In the genomic region with DNA sequence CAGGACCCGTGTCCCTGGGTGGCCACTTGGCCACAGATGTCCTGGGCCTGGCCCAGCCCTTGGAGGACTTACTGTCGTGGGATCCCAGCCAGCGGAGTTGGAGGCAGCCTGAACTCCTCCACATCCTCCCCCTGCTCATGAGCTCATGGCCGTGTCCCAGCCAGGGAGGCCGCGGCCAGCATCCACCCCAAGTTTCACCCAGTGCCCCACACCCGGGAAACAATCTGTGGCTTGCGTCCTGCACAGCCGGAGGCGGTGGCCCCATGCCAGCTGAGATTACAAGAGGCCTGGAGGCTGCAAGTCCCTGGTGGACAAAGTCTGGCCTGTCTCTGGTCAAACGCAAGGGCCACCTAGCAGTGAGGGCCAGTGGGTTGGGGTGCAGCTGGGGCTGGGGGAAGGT, we compare ENCODE assay signal across 20 cellular contexts. TPM values are rescaled to one million over a fixed set of nuclear protein-coding genes. Genes with fewer than 3 reads are reported as not detected.
A peak's percentile ranks its signal among the peaks of the same experiment; 100 is the strongest.
DNase-seq lines count a peak whose midpoint lies in the region; ATAC-seq and TF ChIP-seq lines count a peak whose summit lies in the region.
"Had no signal": no experiment of that assay in that cellular context is flagged by ENCODE, and none has a peak within 500 bp of the region (broad histone marks: within the 10 kb centered on the region; RNA-seq: fewer than 3 reads in every experiment).

No MANE protein-coding gene starts in this region.

- BruUV-seq in MCF 10A (replicated peaks; lab: Mats Ljungman, UMichigan), result no TSS peak

- H3K36me3 Mint-ChIP-seq in MCF 10A (ENCODE audit: insufficient read depth, unreplicated experiment), result no peaks in the 10 kb centered on the region

- no peak for TF ChIP-seq CTCF in fibroblast of pulmonary artery (IDR thresholded peaks at IDR 0.05; ENCODE audit: low read length, missing control alignments)
- no peak for TF ChIP-seq CTCF in lower lobe of right lung (IDR thresholded peaks at IDR 0.05)
- TF ChIP-seq CTCF in MCF 10A (IDR thresholded peaks at IDR 0.05; ENCODE audit: unreplicated experiment), result no peak

- H3K27me3 Mint-ChIP-seq in MCF 10A (ENCODE audit: insufficient read depth, unreplicated experiment), result peaks cover 26% of the 10 kb centered on the region

- H3K27me3 ChIP-seq in MG63, result no peaks in the 10 kb centered on the region
- H3K27me3 ChIP-seq in lower lobe of right lung (ENCODE audit: low read depth), result peaks cover 3% of the 10 kb centered on the region
- H3K27me3 ChIP-seq: dorsolateral prefrontal cortex, hepatocyte had no signal

- no peak overlapping the region for H3K4me3 Mint-ChIP-seq in MCF 10A (ENCODE audit: unreplicated experiment)
- H3K4me3 Mint-ChIP-seq: activated naive CD4-positive, alpha-beta T cell treated with anti-CD3 and anti-CD28 coated beads for 36 hours had no signal

- DNase-seq in AG08395 (ENCODE audit: low spot score) (peak; percentile 24), MG63 (peak; percentile 24), fibroblast of pulmonary artery (ENCODE audit: low read depth) (peak; percentile 70), lower lobe of right lung (peak; percentile 75), MCF 10A (ENCODE audit: unreplicated experiment) (no peak)
- DNase-seq in activated CD4-positive, alpha-beta T cell treated with anti-CD3 and anti-CD28 coated beads for 48 hours, result no peak
- DNase-seq: ACHN; activated CD4-positive, alpha-beta T cell treated with anti-CD3 and anti-CD28 coated beads for 4 hours; activated naive CD4-positive, alpha-beta T cell treated with anti-CD3 and anti-CD28 coated beads for 36 hours; MM.1S; NCI-H2029; NCI-H526; occipital lobe; stimulated activated CD4-positive, alpha-beta T cell treated with anti-CD3 and anti-CD28 coated beads, Interleukin-2, amount 100 ng/mL, for 48 hours had no signal

- H3K4me3 ChIP-seq in MG63, result no peak overlapping the region
- no peak overlapping the region for H3K4me3 ChIP-seq in fibroblast of pulmonary artery (replicated peaks; ENCODE audit: low read depth, low read length)
- H3K4me3 ChIP-seq in lower lobe of right lung, result no peak overlapping the region
- H3K4me3 ChIP-seq: dorsolateral prefrontal cortex, HAP-1, hepatocyte had no signal

- H3K9me3 ChIP-seq in MG63, result no peaks in the 10 kb centered on the region
- H3K9me3 ChIP-seq in lower lobe of right lung, result no peaks in the 10 kb centered on the region
- H3K9me3 ChIP-seq: HAP-1 had no signal

- POLR2A ChIA-PET in MCF 10A (lab: Yijun Ruan, JAX), result no interaction called here

- H3K4me1 ChIP-seq in lower lobe of right lung, result peaks cover 16% of the 10 kb centered on the region
- H3K4me1 ChIP-seq: HAP-1 had no signal

- no peak overlapping the region for H3K27ac Mint-ChIP-seq in MCF 10A (ENCODE audit: low read depth, unreplicated experiment)
- H3K27ac Mint-ChIP-seq: activated naive CD4-positive, alpha-beta T cell treated with anti-CD3 and anti-CD28 coated beads for 36 hours had no signal

- intact Hi-C loops in lower lobe of right lung (cut with DNase I), result loop anchor here (10.0 kb wide), 1 partner anchor 98 kb away; no protein-coding TSS in a partner anchor
- intact Hi-C loops in MCF 10A (cut with micrococcal nuclease), result no loop called here

- no peaks in the 10 kb centered on the region for H3K36me3 ChIP-seq in MG63
- no peaks in the 10 kb centered on the region for H3K36me3 ChIP-seq in lower lobe of right lung
- H3K36me3 ChIP-seq: HAP-1 had no signal

- H3K27ac ChIP-seq in lower lobe of right lung, result no peak overlapping the region
- H3K27ac ChIP-seq: dorsolateral prefrontal cortex, hepatocyte had no signal

- no peaks in the 10 kb centered on the region for H3K9me3 Mint-ChIP-seq in MCF 10A (ENCODE audit: unreplicated experiment)

- ATAC-seq in lower lobe of right lung (peak; percentile 12 to 59), HG03280 (IDR thresholded peaks at IDR 0.05; ENCODE audit: unreplicated experiment) (no peak), GM21447 (IDR thresholded peaks at IDR 0.05; ENCODE audit: unreplicated experiment) (no peak)

- no peaks in the 10 kb centered on the region for H3K4me1 Mint-ChIP-seq in MCF 10A (ENCODE audit: insufficient read depth, unreplicated experiment)

- CTCF ChIA-PET in MCF 10A (lab: Yijun Ruan, JAX), result interaction anchor here (1.0 to 8.8 kb wide), 3 partner anchors 9 to 99 kb away, joined by 3 to 118 read pairs (median 4); no protein-coding TSS in a partner anchor

RNA-seq across cellular contexts. Expression of a gene that starts 27.5 kb away (rescaled TPM):
- not detected in 2 replicates for total RNA-seq in MG63 (2014; rRNA removed; shearing (Covaris generic); ENCODE audit: low replicate concordance)
- total RNA-seq in lower lobe of right lung (1.4 TPM), MCF 10A (2022) (0.91 and 1.2 TPM in 2 replicates)

RNA-seq across cellular contexts. Expression of a gene that starts 31.5 kb away (rescaled TPM):
- total RNA-seq in MG63 (2014; rRNA removed; shearing (Covaris generic); ENCODE audit: low replicate concordance), result 0.20 TPM in 1 of 2 replicates, not detected in the other
- total RNA-seq in lower lobe of right lung (not detected), MCF 10A (2022) (1.7 and 2.8 TPM in 2 replicates)
- total RNA-seq: epithelial cell of proximal tubule, occipital lobe had no signal

RNA-seq across cellular contexts. Expression of a gene that starts 55.7 kb away (rescaled TPM):
- 327 and 329 TPM in 2 replicates for total RNA-seq in MG63 (2014; rRNA removed; shearing (Covaris generic); ENCODE audit: low replicate concordance)
- total RNA-seq in lower lobe of right lung, result 341 TPM
- 426 and 430 TPM in 2 replicates for total RNA-seq in MCF 10A (2022)

RNA-seq across cellular contexts. Expression of a gene that starts 57.0 kb away (rescaled TPM):
- 0.20 TPM in 1 of 2 replicates, not detected in the other for total RNA-seq in MG63 (2014; rRNA removed; shearing (Covaris generic); ENCODE audit: low replicate concordance)
- 6.6 TPM for total RNA-seq in lower lobe of right lung
- total RNA-seq in MCF 10A (2022), result not detected in 2 replicates
- total RNA-seq: activated naive CD4-positive, alpha-beta T cell treated with anti-CD3 and anti-CD28 coated beads for 36 hours; epithelial cell of proximal tubule; hepatocyte had no signal

Comparison
In these comparisons a context has a peak if more than half of its experiments do, and no peak if none do; other contexts are left out.
1. DNase-seq: peak in AG08395 (single experiment), MG63 (single experiment), fibroblast of pulmonary artery (single experiment) and lower lobe of right lung (single experiment); none in activated CD4-positive, alpha-beta T cell treated with anti-CD3 and anti-CD28 coated beads for 48 hours (single experiment) and MCF 10A (single experiment).
2. ATAC-seq: peak in lower lobe of right lung (2 of 2); none in HG03280 (single experiment) and GM21447 (single experiment).